8 cellular contexts compared by ENCODE assay signal in the genomic region with DNA sequence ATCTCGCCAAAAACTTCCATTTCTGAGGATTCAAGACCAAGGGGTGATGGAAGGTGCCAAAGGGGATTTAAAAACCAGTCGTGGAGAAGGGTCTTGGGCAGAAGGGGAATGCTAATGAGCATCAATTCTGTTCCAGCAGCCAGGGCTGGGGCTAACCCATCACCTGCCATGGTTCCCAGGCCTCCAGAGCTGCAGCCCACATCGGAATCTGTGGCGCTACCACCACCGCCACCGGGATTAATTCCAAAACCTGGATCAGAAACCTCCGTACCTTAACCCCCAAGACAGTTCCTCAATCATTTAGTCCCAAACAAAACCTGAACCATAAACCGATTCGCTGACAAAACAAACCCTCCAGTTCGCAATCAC. TPM values are rescaled to one million over a fixed set of nuclear protein-coding genes. Genes with fewer than 3 reads are reported as not detected.
DNase-seq lines count a peak whose midpoint lies in the region; ATAC-seq and TF ChIP-seq lines count a peak whose summit lies in the region.

No MANE protein-coding gene starts in this region.

- peak overlapping the region; percentile 92 for H3K27ac Mint-ChIP-seq in dendritic cell treated with granulocyte-macrophage colony-stimulating factor and Interleukin-4, amounts not matched to agents 40 ng/mL and 50 ng/mL, for 4 days
- peak overlapping the region; percentile 98 for H3K27ac Mint-ChIP-seq in mesothelial cell of epicardium

- H3K36me3 ChIP-seq in vagina: peaks cover 0 to 19% of the 10 kb centered on the region in 2 donors

- TF ChIP-seq CTCF in GM12875 (IDR thresholded peaks at IDR 0.05; ENCODE audit: borderline replicate concordance, insufficient read depth, low read depth, low read length) (no peak), mesothelial cell of epicardium (IDR thresholded peaks at IDR 0.05; ENCODE audit: unreplicated experiment) (no peak), vagina (IDR thresholded peaks at IDR 0.05) (no peak)

- no peak for ATAC-seq in HG03457 (IDR thresholded peaks at IDR 0.05; ENCODE audit: unreplicated experiment)

- TF ChIP-seq POLR2A in vagina (IDR thresholded peaks at IDR 0.05): no peak

- H3K27me3 Mint-ChIP-seq in dendritic cell treated with granulocyte-macrophage colony-stimulating factor and Interleukin-4, amounts not matched to agents 40 ng/mL and 50 ng/mL, for 4 days: no peaks in the 10 kb centered on the region
- H3K27me3 Mint-ChIP-seq in mesothelial cell of epicardium (ENCODE audit: low read depth): no peaks in the 10 kb centered on the region

- peaks cover 60% of the 10 kb centered on the region for H3K9me3 Mint-ChIP-seq in dendritic cell treated with granulocyte-macrophage colony-stimulating factor and Interleukin-4, amounts not matched to agents 40 ng/mL and 50 ng/mL, for 4 days
- peaks cover 32% of the 10 kb centered on the region for H3K9me3 Mint-ChIP-seq in mesothelial cell of epicardium

- H3K4me1 ChIP-seq in vagina: peaks cover 8% of the 10 kb centered on the region

- peak overlapping the region; percentile 93 for H3K4me3 Mint-ChIP-seq in dendritic cell treated with granulocyte-macrophage colony-stimulating factor and Interleukin-4, amounts not matched to agents 40 ng/mL and 50 ng/mL, for 4 days
- H3K4me3 Mint-ChIP-seq in mesothelial cell of epicardium: peak overlapping the region; percentile 98

- peak; percentile 9 for DNase-seq in NAMALWA (ENCODE audit: low spot score)
- no peak for DNase-seq in mesothelial cell of epicardium (ENCODE audit: low spot score in 2 of 2, unreplicated experiment in 2 of 2)
- no peak for DNase-seq in vagina (ENCODE audit: extremely low spot score in 2 of 2)
- no peak for DNase-seq in NCI-H1092 (lab: John Stamatoyannopoulos, UW)
- no peak for DNase-seq in ACHN

- peaks cover 15% of the 10 kb centered on the region for H3K4me1 Mint-ChIP-seq in dendritic cell treated with granulocyte-macrophage colony-stimulating factor and Interleukin-4, amounts not matched to agents 40 ng/mL and 50 ng/mL, for 4 days (ENCODE audit: low read depth)
- H3K4me1 Mint-ChIP-seq in mesothelial cell of epicardium: peaks cover 11% of the 10 kb centered on the region

- intact Hi-C loops in dendritic cell treated with granulocyte-macrophage colony-stimulating factor and Interleukin-4, amounts not matched to agents 40 ng/mL and 50 ng/mL, for 4 days (cut with micrococcal nuclease): loop anchor here (5.0 kb wide), 1 partner anchor 80 kb away; a partner anchor contains a TSS
- intact Hi-C loops in vagina (cut with DNase I): no loop called here

- peaks cover under 1% of the 10 kb centered on the region for H3K9me3 ChIP-seq in vagina

- no peaks in the 10 kb centered on the region for H3K27me3 ChIP-seq in vagina

- in situ Hi-C loops in ACHN (cut with HindIII; ENCODE audit: low pct_ligation_motif_present, low pct_unique_long_range_greater_than_20kb, low sequenced_read_pairs): no loop called here

- H3K27ac ChIP-seq in vagina: peak overlapping the region; percentile 64

- peaks cover 75% of the 10 kb centered on the region for H3K36me3 Mint-ChIP-seq in dendritic cell treated with granulocyte-macrophage colony-stimulating factor and Interleukin-4, amounts not matched to agents 40 ng/mL and 50 ng/mL, for 4 days (ENCODE audit: low read depth)
- peaks cover 43% of the 10 kb centered on the region for H3K36me3 Mint-ChIP-seq in mesothelial cell of epicardium

- peak overlapping the region; percentile 64 for H3K4me3 ChIP-seq in GM12875 (ENCODE audit: low read depth, low read length)
- peak overlapping the region; percentile 78 to 88 for H3K4me3 ChIP-seq in vagina

RNA-seq across cellular contexts. Expression of a gene that starts 0.6 kb away (rescaled TPM):
- total RNA-seq in mesothelial cell of epicardium (14.3 to 17.0 TPM (median 14.6 TPM) in 3 replicates), vagina (6.4 TPM)

RNA-seq across cellular contexts. Expression of a gene that starts 20.8 kb away (rescaled TPM):
- total RNA-seq in mesothelial cell of epicardium (13.9 to 16.3 TPM (median 15.8 TPM) in 3 replicates), vagina (5.9 TPM)

RNA-seq across cellular contexts. Expression of a gene that starts 20.8 kb away (rescaled TPM):
- total RNA-seq in mesothelial cell of epicardium: 14.8 to 16.9 TPM (median 15.3 TPM) in 3 replicates
- total RNA-seq in vagina: 8.6 TPM

RNA-seq across cellular contexts. Expression of a gene that starts 41.2 kb away (rescaled TPM):
- 23.3 to 25.9 TPM (median 23.7 TPM) in 3 replicates for total RNA-seq in mesothelial cell of epicardium
- 14.0 TPM for total RNA-seq in vagina
